Comparison of ENCODE assay signal across 17 cellular contexts in genomic region chr9:134517069-134517680, GRCh38.
"Had no signal": no experiment of that assay in that cellular context is flagged by ENCODE, and none has a peak within 500 bp of the region (broad histone marks: within the 10 kb centered on the region; RNA-seq: fewer than 3 reads in every experiment).

No MANE protein-coding gene starts in this region.

- ATAC-seq: activated CD4-positive, CD25-positive, alpha-beta regulatory T cell treated with anti-CD3 and anti-CD28 coated beads, Interleukin-2, amount 50 U/mL, for 24 hours; activated CD8-positive, alpha-beta memory T cell treated with anti-CD3 and anti-CD28 coated beads, Interleukin-2, amount 10 ng/mL, durations not matched to agents 7 days and 5 days; activated CD8-positive, alpha-beta T cell treated with anti-CD3 and anti-CD28 coated beads for 36 hours; body of pancreas; left lobe of liver; stimulated activated memory B cell treated with anti-CD40 and anti-IgM and Interleukin-4, amounts not matched to agents 10 μg/mL and 1 μg/mL and 100 μg/mL, for 72 hours had no signal

- H3K36me3 ChIP-seq: cardiac muscle cell, heart right ventricle, transverse colon had no signal

- H3K27ac ChIP-seq: body of pancreas, cardiac muscle cell, epithelial cell of prostate, transverse colon had no signal

- H3K27me3 ChIP-seq: body of pancreas, cardiac muscle cell, transverse colon had no signal

- H3K9me3 ChIP-seq: body of pancreas, transverse colon had no signal

- DNase-seq: activated CD4-positive, alpha-beta T cell treated with anti-CD3 and anti-CD28 coated beads, Interleukin-2, amount 10 ng/mL, durations not matched to agents 24 days and 14 days; activated CD8-positive, alpha-beta memory T cell treated with anti-CD3 and anti-CD28 coated beads, Interleukin-2, amount 10 ng/mL, durations not matched to agents 7 days and 5 days; activated CD8-positive, alpha-beta T cell treated with anti-CD3 and anti-CD28 coated beads for 36 hours; activated gamma-delta T cell treated with Interleukin-2 at 50 U/mL for 16 hours; anterior cingulate cortex; body of pancreas; midbrain; nephron progenitor cell; occipital lobe; small intestine; transverse colon had no signal

- H3K4me1 ChIP-seq: body of pancreas, heart right ventricle, transverse colon had no signal

- H3K4me3 ChIP-seq: body of pancreas, cardiac muscle cell, heart right ventricle, transverse colon had no signal
